In genomic region chr22:45771057-45771456, GRCh38 we compare ENCODE assay signal across 28 cellular contexts.
"Had no signal": no experiment of that assay in that cellular context is flagged by ENCODE, and none has a peak within 500 bp of the region (broad histone marks: within the 10 kb centered on the region; RNA-seq: fewer than 3 reads in every experiment).

No MANE protein-coding gene starts in this region.

- H3K36me3 ChIP-seq: breast epithelium, cardiac muscle cell, colonic mucosa had no signal

- H3K4me3 ChIP-seq: ascending aorta, breast epithelium, cardiac muscle cell, colonic mucosa, esophagus squamous epithelium, gastroesophageal sphincter, heart right ventricle, hepatocyte had no signal

- FAIRE-seq: endometrium, endothelial cell of umbilical vein had no signal

- H3K4me1 ChIP-seq: ascending aorta, breast epithelium, colonic mucosa had no signal

- H3K9me3 ChIP-seq: ascending aorta, breast epithelium, colonic mucosa, esophagus squamous epithelium, gastroesophageal sphincter had no signal

- H2AFZ ChIP-seq: hepatocyte had no signal

- H3K27me3 ChIP-seq: ascending aorta, breast epithelium, cardiac muscle cell, colonic mucosa, esophagus squamous epithelium, gastroesophageal sphincter, heart right ventricle, hepatocyte had no signal

- H3K4me2 ChIP-seq: hepatocyte had no signal

- H3K27ac ChIP-seq: ascending aorta, breast epithelium, cardiac muscle cell, colonic mucosa, epithelial cell of prostate, esophagus squamous epithelium, gastroesophageal sphincter, heart right ventricle, hepatocyte had no signal

- DNase-seq: activated CD4-positive, alpha-beta memory T cell treated with anti-CD3 and anti-CD28 coated beads, Interleukin-2, amount 10 ng/mL, durations not matched to agents 7 days and 5 days; activated CD4-positive, alpha-beta T cell treated with anti-CD3 and anti-CD28 coated beads for 36 hours; activated CD4-positive, CD25-positive, alpha-beta regulatory T cell; activated CD4-positive, CD25-positive, alpha-beta regulatory T cell treated with anti-CD3 and anti-CD28 coated beads, Interleukin-2, amount 50 U/mL, for 72 hours; activated CD8-positive, alpha-beta memory T cell treated with anti-CD3 and anti-CD28 coated beads, Interleukin-2, amount 50 U/mL, for 48 hours; activated gamma-delta T cell; activated naive CD4-positive, alpha-beta T cell; activated naive CD4-positive, alpha-beta T cell treated with anti-CD3 and anti-CD28 coated beads, Interleukin-2, amount 10 ng/mL, durations not matched to agents 7 days and 5 days; activated naive CD8-positive, alpha-beta T cell treated with anti-CD3 and anti-CD28 coated beads, Interleukin-2, amount 10 ng/mL, durations not matched to agents 7 days and 5 days; activated T-cell treated with anti-CD3 and anti-CD28 coated beads for 4 hours; activated T-cell treated with anti-CD3 and anti-CD28 coated beads, Interleukin-2, amount 50 U/mL, for 24 hours; activated T-cell treated with anti-CD3 and anti-CD28 coated beads, Interleukin-2, amount 50 U/mL, for 72 hours; central memory CD4-positive, alpha-beta T cell; cerebellar nuclear complex; colonic mucosa; effector CD8-positive, alpha-beta T cell; esophagus squamous epithelium; foreskin melanocyte; heart right ventricle had no signal

- ATAC-seq: activated CD4-positive, alpha-beta T cell treated with anti-CD3 and anti-CD28 coated beads for 36 hours; activated naive CD4-positive, alpha-beta T cell treated with anti-CD3 and anti-CD28 coated beads, Interleukin-2, amount 50 U/mL, for 72 hours; activated T-cell treated with anti-CD3 and anti-CD28 coated beads, Interleukin-2, amount 50 U/mL, for 72 hours; gastroesophageal sphincter; heart right ventricle had no signal
